In genomic region chr11:33716236-33716635, GRCh38 we compare ENCODE assay signal across 1 cellular context.
TF ChIP-seq lines count a peak whose summit lies in the region.

No MANE protein-coding gene starts in this region.

TF ChIP-seq in H1, 55 proteins besides CTCF, POLR2A, EP300 and RAD21:
- TF ChIP-seq RXRA (IDR thresholded peaks at IDR 0.05; ENCODE audit: insufficient read depth, low read depth, low read length) (no peak), EGR1 (IDR thresholded peaks at IDR 0.05; ENCODE audit: borderline replicate concordance, low read depth, low read length) (no peak), POU5F1 (IDR thresholded peaks at IDR 0.05; ENCODE audit: low read depth, low read length) (no peak), TAF7 (optimal IDR thresholded peaks at IDR 0.05; ENCODE audit: borderline replicate concordance, low read depth, low read length) (no peak), POLR2AphosphoS5 (IDR thresholded peaks at IDR 0.05; ENCODE audit: low read depth, low read length) (no peak), KDM1A (IDR thresholded peaks at IDR 0.05; ENCODE audit: borderline replicate concordance, low read length) (no peak), SIRT6 (IDR thresholded peaks at IDR 0.05; ENCODE audit: low read length) (no peak), CREB1 (IDR thresholded peaks at IDR 0.05) (no peak), JUND (IDR thresholded peaks at IDR 0.05; ENCODE audit: low read length) (no peak), CHD7 (IDR thresholded peaks at IDR 0.05; ENCODE audit: insufficient replicate concordance, low read length) (no peak), MAFK (IDR thresholded peaks at IDR 0.05; ENCODE audit: low read depth, low read length) (no peak), HDAC6 (IDR thresholded peaks at IDR 0.05; ENCODE audit: low read depth, low read length) (no peak), ZNF274 (IDR thresholded peaks at IDR 0.05; ENCODE audit: borderline replicate concordance, extremely low read depth, low read length) (no peak), RBBP5 (IDR thresholded peaks at IDR 0.05; ENCODE audit: borderline replicate concordance, low read depth, low read length) (no peak), RFX5 (IDR thresholded peaks at IDR 0.05; ENCODE audit: borderline replicate concordance, low read depth, low read length) (no peak), BACH1 (IDR thresholded peaks at IDR 0.05; ENCODE audit: low read length) (no peak)
TF ChIP-seq in H1: peak in this region for 0.
